ENCODE assay signal across 1 cellular context in the genomic region with DNA sequence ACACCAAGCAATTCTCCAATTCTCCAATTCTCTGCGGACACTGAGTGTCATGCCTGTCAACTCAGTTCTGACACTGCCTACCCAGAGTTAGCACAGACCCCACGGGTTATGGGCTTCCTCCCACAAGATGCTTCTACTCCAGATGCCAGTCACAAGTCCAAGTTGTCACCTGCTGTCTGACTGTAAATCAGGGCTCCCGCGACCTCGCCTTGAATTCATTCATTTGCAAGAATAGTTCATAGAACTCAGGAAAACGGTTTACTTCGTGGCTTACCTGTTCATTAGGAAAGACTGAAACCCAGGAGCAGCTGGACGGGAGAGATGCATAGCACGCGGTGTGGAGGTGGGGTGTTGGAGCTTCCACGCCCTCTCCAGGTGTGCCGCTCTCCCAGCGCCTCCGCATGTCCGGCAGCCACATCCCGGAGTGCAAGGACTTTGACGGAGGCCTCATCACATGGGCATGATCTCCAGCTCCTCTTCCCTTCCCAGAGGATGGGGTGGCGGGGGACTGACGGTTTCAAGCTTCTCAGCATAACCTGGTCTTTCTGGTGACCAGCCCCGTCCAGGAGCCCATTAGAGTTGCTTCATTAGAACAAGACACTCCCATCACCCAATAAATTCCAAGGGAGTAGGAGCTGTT.
TF ChIP-seq lines count a peak whose summit lies in the region.

No MANE protein-coding gene starts in this region.

TF ChIP-seq in HEK293T, 16 proteins besides CTCF, POLR2A, EP300 and RAD21 (continued from another document):
- TF ChIP-seq BHLHE40 (IDR thresholded peaks at IDR 0.05; ENCODE audit: borderline replicate concordance) = no peak
- TF ChIP-seq HDGF (IDR thresholded peaks at IDR 0.05; ENCODE audit: borderline replicate concordance) = no peak
